ENCODE assay signal across 1 cellular context in the genomic region with DNA sequence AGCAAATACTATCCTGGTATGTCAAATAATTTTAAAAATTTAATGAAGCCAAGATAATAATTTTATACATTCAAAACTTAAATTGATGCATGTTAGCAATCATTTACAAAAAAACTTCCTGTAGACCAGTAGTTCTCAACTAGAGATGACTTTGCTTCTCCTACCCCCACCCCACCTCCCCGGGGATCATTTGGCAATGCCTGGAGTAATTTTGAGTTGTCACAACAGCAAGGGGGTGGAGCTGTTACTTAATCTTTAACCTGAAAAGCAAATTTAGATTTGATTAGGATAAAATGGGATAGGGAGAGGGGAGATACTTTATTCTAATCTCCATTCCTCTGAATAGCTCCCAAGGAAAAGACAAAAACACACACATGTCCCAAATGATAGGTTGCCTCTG.
TF ChIP-seq lines count a peak whose summit lies in the region.

No MANE protein-coding gene starts in this region.

TF ChIP-seq in HepG2, 621 proteins besides CTCF, POLR2A, EP300 and RAD21:
- TF ChIP-seq BCL6 (CRISPR knock-in tag; IDR thresholded peaks at IDR 0.05) (no peak), NFIB (CRISPR knock-in tag; IDR thresholded peaks at IDR 0.05; ENCODE audit: borderline replicate concordance) (no peak), SP5 (CRISPR knock-in tag; IDR thresholded peaks at IDR 0.05; ENCODE audit: borderline replicate concordance, low read depth) (peak; percentile 19; the same call in 1 of the 2 replicates), MTF1 (CRISPR knock-in tag; IDR thresholded peaks at IDR 0.05) (no peak), ETV6 (CRISPR knock-in tag; conservative IDR thresholded peaks at IDR 0.05) (no peak), ZNF616 (CRISPR knock-in tag; IDR thresholded peaks at IDR 0.05; ENCODE audit: low read depth) (no peak), RBM39 (IDR thresholded peaks at IDR 0.05; ENCODE audit: low read depth, low read length, poor library complexity, severe bottlenecking) (no peak), ZNF557 (CRISPR knock-in tag; IDR thresholded peaks at IDR 0.05) (no peak), ZNF674 (CRISPR knock-in tag; IDR thresholded peaks at IDR 0.05; ENCODE audit: low read depth) (no peak), SIX4 (CRISPR knock-in tag; IDR thresholded peaks at IDR 0.05) (no peak), ZNF782 (CRISPR knock-in tag; IDR thresholded peaks at IDR 0.05; ENCODE audit: borderline replicate concordance) (no peak), GFI1 (CRISPR knock-in tag; IDR thresholded peaks at IDR 0.05; ENCODE audit: borderline replicate concordance) (no peak), ZNF562 (CRISPR knock-in tag; IDR thresholded peaks at IDR 0.05; ENCODE audit: borderline replicate concordance) (no peak), KLF16 (CRISPR knock-in tag; IDR thresholded peaks at IDR 0.05) (no peak)
- TF ChIP-seq, protein P1, sequence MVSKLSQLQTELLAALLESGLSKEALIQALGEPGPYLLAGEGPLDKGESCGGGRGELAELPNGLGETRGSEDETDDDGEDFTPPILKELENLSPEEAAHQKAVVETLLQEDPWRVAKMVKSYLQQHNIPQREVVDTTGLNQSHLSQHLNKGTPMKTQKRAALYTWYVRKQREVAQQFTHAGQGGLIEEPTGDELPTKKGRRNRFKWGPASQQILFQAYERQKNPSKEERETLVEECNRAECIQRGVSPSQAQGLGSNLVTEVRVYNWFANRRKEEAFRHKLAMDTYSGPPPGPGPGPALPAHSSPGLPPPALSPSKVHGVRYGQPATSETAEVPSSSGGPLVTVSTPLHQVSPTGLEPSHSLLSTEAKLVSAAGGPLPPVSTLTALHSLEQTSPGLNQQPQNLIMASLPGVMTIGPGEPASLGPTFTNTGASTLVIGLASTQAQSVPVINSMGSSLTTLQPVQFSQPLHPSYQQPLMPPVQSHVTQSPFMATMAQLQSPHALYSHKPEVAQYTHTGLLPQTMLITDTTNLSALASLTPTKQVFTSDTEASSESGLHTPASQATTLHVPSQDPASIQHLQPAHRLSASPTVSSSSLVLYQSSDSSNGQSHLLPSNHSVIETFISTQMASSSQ (IDR thresholded peaks at IDR 0.05; ENCODE audit: low read depth) = 0 out of 2 replicates have a peak, but pooled peaks have one; percentile 35
- TF ChIP-seq, protein P1 (CRISPR knock-in tag; IDR thresholded peaks at IDR 0.05; ENCODE audit: borderline replicate concordance) = no peak
- TF ChIP-seq, protein P2, sequence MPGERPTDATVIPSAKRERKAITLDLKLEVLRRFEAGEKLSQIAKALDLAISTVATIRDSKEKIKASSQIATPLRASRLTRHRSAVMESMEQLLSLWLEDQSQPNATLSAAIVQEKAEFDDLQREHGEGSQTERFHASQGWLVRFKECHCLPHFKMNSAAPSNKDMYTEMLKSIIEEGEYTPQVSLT (CRISPR knock-in tag; IDR thresholded peaks at IDR 0.05; ENCODE audit: borderline replicate concordance, low read depth) = no peak
- TF ChIP-seq, protein P3, sequence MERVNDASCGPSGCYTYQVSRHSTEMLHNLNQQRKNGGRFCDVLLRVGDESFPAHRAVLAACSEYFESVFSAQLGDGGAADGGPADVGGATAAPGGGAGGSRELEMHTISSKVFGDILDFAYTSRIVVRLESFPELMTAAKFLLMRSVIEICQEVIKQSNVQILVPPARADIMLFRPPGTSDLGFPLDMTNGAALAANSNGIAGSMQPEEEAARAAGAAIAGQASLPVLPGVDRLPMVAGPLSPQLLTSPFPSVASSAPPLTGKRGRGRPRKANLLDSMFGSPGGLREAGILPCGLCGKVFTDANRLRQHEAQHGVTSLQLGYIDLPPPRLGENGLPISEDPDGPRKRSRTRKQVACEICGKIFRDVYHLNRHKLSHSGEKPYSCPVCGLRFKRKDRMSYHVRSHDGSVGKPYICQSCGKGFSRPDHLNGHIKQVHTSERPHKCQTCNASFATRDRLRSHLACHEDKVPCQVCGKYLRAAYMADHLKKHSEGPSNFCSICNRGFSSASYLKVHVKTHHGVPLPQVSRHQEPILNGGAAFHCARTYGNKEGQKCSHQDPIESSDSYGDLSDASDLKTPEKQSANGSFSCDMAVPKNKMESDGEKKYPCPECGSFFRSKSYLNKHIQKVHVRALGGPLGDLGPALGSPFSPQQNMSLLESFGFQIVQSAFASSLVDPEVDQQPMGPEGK (CRISPR knock-in tag; IDR thresholded peaks at IDR 0.05) = 0 out of 2 replicates have a peak, but pooled peaks have one; percentile 14
